In genomic region chr18:36366994-36367839, GRCh38 we compare ENCODE assay signal across 1 cellular context.
TF ChIP-seq lines count a peak whose summit lies in the region.

No MANE protein-coding gene starts in this region.

TF ChIP-seq in GM12878, 131 proteins besides CTCF, POLR2A, EP300 and RAD21 (continued from another document):
- TF ChIP-seq ZNF592 (IDR thresholded peaks at IDR 0.05) = peak; percentile 88
- TF ChIP-seq IKZF1 (conservative IDR thresholded peaks at IDR 0.05) = peak; percentile 61
- no peak for TF ChIP-seq KDM1A (IDR thresholded peaks at IDR 0.05; ENCODE audit: borderline replicate concordance)
- peak; percentile 97 for TF ChIP-seq GATAD2B (conservative IDR thresholded peaks at IDR 0.05; ENCODE audit: low read depth)
- no peak; the same call in 1 of the 2 replicates for TF ChIP-seq BACH1 (IDR thresholded peaks at IDR 0.05; ENCODE audit: borderline replicate concordance)
- TF ChIP-seq SMC3 (IDR thresholded peaks at IDR 0.05; ENCODE audit: borderline replicate concordance, low read length) = peak; percentile 15; the same call in 1 of the 2 replicates
- TF ChIP-seq SIX5 (IDR thresholded peaks at IDR 0.05; ENCODE audit: low read depth, low read length, severe bottlenecking) = no peak
- peak; percentile 31; the same call in 1 of the 2 replicates for TF ChIP-seq RELB (IDR thresholded peaks at IDR 0.05; ENCODE audit: low read depth)
- TF ChIP-seq SP1 (IDR thresholded peaks at IDR 0.05; ENCODE audit: low read depth, low read length) = no peak
- TF ChIP-seq SMARCA5 (IDR thresholded peaks at IDR 0.05) = 0 out of 2 replicates have a peak, but pooled peaks have one; percentile 57
- peak; percentile 45; the same call in 1 of the 2 replicates for TF ChIP-seq LARP7 (IDR thresholded peaks at IDR 0.05)
- peak; percentile 7 for TF ChIP-seq RELA (IDR thresholded peaks at IDR 0.05; ENCODE audit: borderline replicate concordance, partially characterized antibody)
- peak; percentile 6 to 59; a peak in 2 of 4 replicates for TF ChIP-seq BHLHE40 (IDR thresholded peaks at IDR 0.05; ENCODE audit: borderline replicate concordance in 1 of 2, low read depth in 2 of 2, low read length in 1 of 2)
TF ChIP-seq in GM12878: peak in this region for 32.
